Comparison of ENCODE assay signal across 25 cellular contexts in genomic region chr2:184455616-184456015, GRCh38.
"Had no signal": no experiment of that assay in that cellular context is flagged by ENCODE, and none has a peak within 500 bp of the region (broad histone marks: within the 10 kb centered on the region; RNA-seq: fewer than 3 reads in every experiment).

No MANE protein-coding gene starts in this region.

- ATAC-seq: left colon; left lung; lower lobe of right lung; naive thymus-derived CD8-positive, alpha-beta T cell; pancreas; right cardiac atrium; stimulated activated effector memory CD8-positive, alpha-beta T cell treated with anti-CD3 and anti-CD28 coated beads, Interleukin-12 subunit alpha, Interleukin-12 subunit beta, amount 100 ng/mL, for 72 hours had no signal

- FAIRE-seq: islet of Langerhans, kidney, pancreas had no signal

- DNase-seq: immature natural killer cell; kidney; left colon; left lung; lower lobe of right lung; mammary epithelial cell; mesenchymal stem cell; naive thymus-derived CD8-positive, alpha-beta T cell; nucleus accumbens; pancreas; posterior cingulate gyrus; retina; sigmoid colon; small intestine; spleen; stimulated activated CD4-positive, alpha-beta T cell treated with anti-CD3 and anti-CD28 coated beads, Interleukin-4, amount 100 ng/mL, for 24 hours; stimulated activated naive CD4-positive, alpha-beta T cell; tibial artery; uterus had no signal

- H3K27me3 ChIP-seq: left lung, pancreas, sigmoid colon, spleen, suprapubic skin, tibial artery, uterus had no signal

- H3K36me3 ChIP-seq: left lung, lower lobe of right lung, pancreas, prostate gland, sigmoid colon, spleen, suprapubic skin, thoracic aorta, tibial artery, uterus had no signal

- H3K9me3 ChIP-seq: left lung, lower lobe of right lung, pancreas, prostate gland, sigmoid colon, spleen, suprapubic skin, thoracic aorta, tibial artery, uterus had no signal

- H3K4me3 ChIP-seq: left lung, lower lobe of right lung, pancreas, prostate gland, sigmoid colon, spleen, suprapubic skin, thoracic aorta, tibial artery, uterus had no signal

- H3K27ac ChIP-seq: left lung, lower lobe of right lung, pancreas, prostate gland, sigmoid colon, spleen, suprapubic skin, thoracic aorta, tibial artery, uterus had no signal

- H3K4me1 ChIP-seq: left lung, lower lobe of right lung, pancreas, prostate gland, sigmoid colon, spleen, suprapubic skin, tibial artery, uterus had no signal
